In the genomic region with DNA sequence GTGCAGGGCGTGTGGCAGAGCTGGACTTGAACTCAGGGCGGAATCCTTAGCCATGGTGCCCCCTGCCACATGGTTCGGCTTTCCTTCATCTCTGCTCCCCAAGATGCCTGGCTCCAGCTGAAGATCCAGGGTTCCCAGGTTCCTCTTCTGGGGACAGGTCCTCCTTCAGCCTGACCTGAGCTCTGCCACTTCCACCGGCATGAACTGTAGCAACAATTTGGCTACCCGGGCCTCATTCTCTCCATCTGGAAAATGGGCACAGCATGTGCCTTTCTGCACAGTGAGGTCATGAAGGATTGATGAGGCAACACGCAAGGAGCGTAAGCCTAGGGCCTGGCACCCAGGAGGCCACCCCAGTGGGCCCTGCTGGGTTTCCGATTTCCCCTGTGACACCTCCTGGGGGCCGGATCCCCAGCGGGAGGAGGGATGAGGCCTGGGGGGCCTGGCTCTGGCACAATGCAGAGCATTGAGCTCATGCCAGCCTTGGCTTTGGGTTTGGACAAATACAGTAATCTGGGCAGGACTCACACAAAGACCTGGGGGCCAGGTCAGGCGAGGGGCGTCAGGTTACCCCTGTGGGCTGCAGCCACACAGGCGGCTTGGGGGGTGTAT, we compare ENCODE assay signal across 25 cellular contexts.
"Had no signal": no experiment of that assay in that cellular context is flagged by ENCODE, and none has a peak within 500 bp of the region (broad histone marks: within the 10 kb centered on the region; RNA-seq: fewer than 3 reads in every experiment).

No MANE protein-coding gene starts in this region.

- H3K9ac ChIP-seq: SK-N-SH had no signal

- H3K27ac ChIP-seq: brain microvascular endothelial cell, cardiac muscle cell, WERI-Rb-1 had no signal

- H3K4me2 ChIP-seq: SK-N-SH had no signal

- FAIRE-seq: RCC 7860 had no signal

- H3K9me3 ChIP-seq: SK-N-SH had no signal

- H3K36me3 ChIP-seq: brain microvascular endothelial cell, cardiac muscle cell, WERI-Rb-1 had no signal

- ATAC-seq: activated CD4-positive, alpha-beta T cell treated with anti-CD3 and anti-CD28 coated beads for 36 hours; activated T-helper 17 cell treated with anti-CD3 and anti-CD28 coated beads, Interleukin-2, amount 50 U/mL, for 72 hours had no signal

- DNase-seq: activated CD4-positive, alpha-beta memory T cell treated with anti-CD3 and anti-CD28 coated beads, Interleukin-2, amount 10 ng/mL, durations not matched to agents 7 days and 5 days; activated CD4-positive, alpha-beta T cell treated with anti-CD3 and anti-CD28 coated beads for 36 hours; activated CD4-positive, alpha-beta T cell treated with anti-CD3 and anti-CD28 coated beads, Interleukin-2, amount 50 U/mL, for 1 hour; activated gamma-delta T cell; activated naive CD4-positive, alpha-beta T cell treated with anti-CD3 and anti-CD28 coated beads, Interleukin-2, amount 10 ng/mL, durations not matched to agents 7 days and 5 days; activated naive CD8-positive, alpha-beta T cell treated with anti-CD3 and anti-CD28 coated beads for 36 hours; activated T-cell treated with anti-CD3 and anti-CD28 coated beads for 4 hours; activated T-cell treated with anti-CD3 and anti-CD28 coated beads, Interleukin-2, amount 50 U/mL, for 48 hours; brain microvascular endothelial cell; cerebellar nuclear complex; KG1; NCI-H1048; NCI-H1417 treated with DMSO at 0.1 percent for 48 hours; NCI-H1694; NCI-H2029; NCI-H2107; NCI-H510A treated with DMSO at 0.1 percent for 48 hours; NCI-H69; NK-92 treated with Interleukin-12 subunit alpha and Interleukin-12 subunit beta, amount 100 ng/mL, for 24 hours; SK-N-SH; T-helper 1 cell; WERI-Rb-1 had no signal

- H3K4me3 ChIP-seq: cardiac muscle cell had no signal

- H3K27me3 ChIP-seq: brain microvascular endothelial cell, cardiac muscle cell had no signal
